11 cellular contexts compared by ENCODE assay signal in genomic region chr22:37145415-37146385, GRCh38. TPM values are rescaled to one million over a fixed set of nuclear protein-coding genes. Genes with fewer than 3 reads are reported as not detected.
DNase-seq lines count a peak whose midpoint lies in the region; ATAC-seq and FAIRE-seq lines count a peak whose summit lies in the region.
"Had no signal": no experiment of that assay in that cellular context is flagged by ENCODE, and none has a peak within 500 bp of the region (broad histone marks: within the 10 kb centered on the region; RNA-seq: fewer than 3 reads in every experiment).

No MANE protein-coding gene starts in this region.

- peaks cover 72% of the 10 kb centered on the region for H3K4me1 Mint-ChIP-seq in activated T-helper 1 cell treated with anti-CD3 and anti-CD28 coated beads, Interleukin-12 subunit alpha, Interleukin-12 subunit beta, Interleukin-2, Interleukin-4 antibody, amounts not matched to agents 30 ng/mL and 10 ng/mL and 1 ng/mL, durations not matched to agents 14 hours and 24 hours and 36 hours (ENCODE audit: low read depth)

- peak overlapping the region; percentile 92 for H3K4me3 Mint-ChIP-seq in activated T-helper 1 cell treated with anti-CD3 and anti-CD28 coated beads, Interleukin-12 subunit alpha, Interleukin-12 subunit beta, Interleukin-2, Interleukin-4 antibody, amounts not matched to agents 30 ng/mL and 10 ng/mL and 1 ng/mL, durations not matched to agents 14 hours and 24 hours and 36 hours
- H3K4me3 Mint-ChIP-seq: nephron had no signal

- ATAC-seq in Right ventricle myocardium superior (ENCODE audit: poor library complexity) = no peak
- ATAC-seq in Right ventricle myocardium inferior = no peak

- peak; percentile 27 for DNase-seq in Right ventricle myocardium superior
- DNase-seq in Right ventricle myocardium inferior (ENCODE audit: missing footprints) = no peak
- no peak for DNase-seq in activated T-helper 1 cell treated with anti-CD3 and anti-CD28 coated beads, Interleukin-12 subunit alpha, Interleukin-12 subunit beta, Interleukin-2, Interleukin-4 antibody, amounts not matched to agents 30 ng/mL and 10 ng/mL and 1 ng/mL, durations not matched to agents 14 hours and 24 hours and 36 hours (ENCODE audit: low spot score)
- peak; percentile 71 for DNase-seq in left kidney (ENCODE audit: low read depth, low spot score)
- no peak for DNase-seq in urothelium cell line (ENCODE audit: low spot score)
- DNase-seq in ecto neural progenitor cell (ENCODE audit: low spot score) = no peak
- no peak for DNase-seq in NCI-H2029 treated with DMSO at 0.1 percent for 48 hours (lab: John Stamatoyannopoulos, UW)
- DNase-seq in A172 (ENCODE audit: low spot score) = no peak
- DNase-seq: anterior cingulate cortex, stomach had no signal

- peak overlapping the region; percentile 62 for H3K27ac Mint-ChIP-seq in activated T-helper 1 cell treated with anti-CD3 and anti-CD28 coated beads, Interleukin-12 subunit alpha, Interleukin-12 subunit beta, Interleukin-2, Interleukin-4 antibody, amounts not matched to agents 30 ng/mL and 10 ng/mL and 1 ng/mL, durations not matched to agents 14 hours and 24 hours and 36 hours

- H3K27me3 Mint-ChIP-seq in activated T-helper 1 cell treated with anti-CD3 and anti-CD28 coated beads, Interleukin-12 subunit alpha, Interleukin-12 subunit beta, Interleukin-2, Interleukin-4 antibody, amounts not matched to agents 30 ng/mL and 10 ng/mL and 1 ng/mL, durations not matched to agents 14 hours and 24 hours and 36 hours (ENCODE audit: insufficient read depth) = no peaks in the 10 kb centered on the region

- H3K36me3 Mint-ChIP-seq in activated T-helper 1 cell treated with anti-CD3 and anti-CD28 coated beads, Interleukin-12 subunit alpha, Interleukin-12 subunit beta, Interleukin-2, Interleukin-4 antibody, amounts not matched to agents 30 ng/mL and 10 ng/mL and 1 ng/mL, durations not matched to agents 14 hours and 24 hours and 36 hours (ENCODE audit: low read depth) = peaks cover 55% of the 10 kb centered on the region

- intact Hi-C loops in Right ventricle myocardium superior (cut with DNase I) (no loop called here), Right ventricle myocardium inferior (cut with DNase I) (no loop called here)
- intact Hi-C loops in activated T-helper 1 cell treated with anti-CD3 and anti-CD28 coated beads, Interleukin-12 subunit alpha, Interleukin-12 subunit beta, Interleukin-2, Interleukin-4 antibody, amounts not matched to agents 30 ng/mL and 10 ng/mL and 1 ng/mL, durations not matched to agents 14 hours and 24 hours and 36 hours (cut with micrococcal nuclease) = no loop called here

- FAIRE-seq in urothelium cell line (lab: Jason Lieb, UNC) = peak; percentile 13

- H3K9me3 Mint-ChIP-seq in activated T-helper 1 cell treated with anti-CD3 and anti-CD28 coated beads, Interleukin-12 subunit alpha, Interleukin-12 subunit beta, Interleukin-2, Interleukin-4 antibody, amounts not matched to agents 30 ng/mL and 10 ng/mL and 1 ng/mL, durations not matched to agents 14 hours and 24 hours and 36 hours = peaks cover 2% of the 10 kb centered on the region

RNA-seq across cellular contexts. Expression of gene IL2RB, which starts 4.0 kb away (rescaled TPM):
- total RNA-seq in Right ventricle myocardium superior (0.75 TPM), Right ventricle myocardium inferior (1.3 TPM)
- 273 and 278 TPM in 2 replicates for total RNA-seq in activated T-helper 1 cell treated with anti-CD3 and anti-CD28 coated beads, Interleukin-12 subunit alpha, Interleukin-12 subunit beta, Interleukin-2, Interleukin-4 antibody, amounts not matched to agents 30 ng/mL and 10 ng/mL and 1 ng/mL, durations not matched to agents 14 hours and 24 hours and 36 hours
- 0.02 TPM in 1 of 2 replicates, not detected in the other for total RNA-seq in A172 (2014; rRNA removed; shearing (Covaris generic))

RNA-seq across cellular contexts. Expression of gene TMPRSS6, which starts 36.2 kb away (rescaled TPM):
- not detected for total RNA-seq in Right ventricle myocardium superior
- not detected for total RNA-seq in Right ventricle myocardium inferior
- 2.3 and 3.3 TPM in 2 replicates for total RNA-seq in activated T-helper 1 cell treated with anti-CD3 and anti-CD28 coated beads, Interleukin-12 subunit alpha, Interleukin-12 subunit beta, Interleukin-2, Interleukin-4 antibody, amounts not matched to agents 30 ng/mL and 10 ng/mL and 1 ng/mL, durations not matched to agents 14 hours and 24 hours and 36 hours
- not detected in 2 replicates for total RNA-seq in A172 (2014; rRNA removed; shearing (Covaris generic))

RNA-seq across cellular contexts. Expression of gene C1QTNF6, which starts 42.3 kb away (rescaled TPM):
- total RNA-seq in Right ventricle myocardium superior = 1.5 TPM
- 1.6 TPM for total RNA-seq in Right ventricle myocardium inferior
- total RNA-seq in activated T-helper 1 cell treated with anti-CD3 and anti-CD28 coated beads, Interleukin-12 subunit alpha, Interleukin-12 subunit beta, Interleukin-2, Interleukin-4 antibody, amounts not matched to agents 30 ng/mL and 10 ng/mL and 1 ng/mL, durations not matched to agents 14 hours and 24 hours and 36 hours = 4.8 and 4.9 TPM in 2 replicates
- total RNA-seq in A172 (2014; rRNA removed; shearing (Covaris generic)) = 2.1 and 7.7 TPM in 2 replicates

Comparison
In these comparisons a context has a peak if more than half of its experiments do, and no peak if none do; other contexts are left out.
1. DNase-seq: peak in Right ventricle myocardium superior (single experiment) and left kidney (single experiment); none in Right ventricle myocardium inferior (single experiment), activated T-helper 1 cell treated with anti-CD3 and anti-CD28 coated beads, Interleukin-12 subunit alpha, Interleukin-12 subunit beta, Interleukin-2, Interleukin-4 antibody, amounts not matched to agents 30 ng/mL and 10 ng/mL and 1 ng/mL, durations not matched to agents 14 hours and 24 hours and 36 hours (single experiment), urothelium cell line (single experiment), ecto neural progenitor cell (single experiment), NCI-H2029 treated with DMSO at 0.1 percent for 48 hours (single experiment) and A172 (single experiment).
2. RNA of gene IL2RB, which starts 4.0 kb away (total RNA-seq): 273 to 278 TPM in activated T-helper 1 cell treated with anti-CD3 and anti-CD28 coated beads, Interleukin-12 subunit alpha, Interleukin-12 subunit beta, Interleukin-2, Interleukin-4 antibody, amounts not matched to agents 30 ng/mL and 10 ng/mL and 1 ng/mL, durations not matched to agents 14 hours and 24 hours and 36 hours; 1.3 TPM in Right ventricle myocardium inferior (single experiment), 0.75 TPM in Right ventricle myocardium superior (single experiment) and 0.02 TPM in A172; every median in the first group is over 100 times any median in the second.